ENCODE assay signal across 28 cellular contexts in genomic region chr10:75495434-75496190, GRCh38.
"Had no signal": no experiment of that assay in that cellular context is flagged by ENCODE, and none has a peak within 500 bp of the region (broad histone marks: within the 10 kb centered on the region; RNA-seq: fewer than 3 reads in every experiment).

No MANE protein-coding gene starts in this region.

- H3K9me3 Mint-ChIP-seq: immature natural killer cell; stimulated activated naive CD8-positive, alpha-beta T cell treated with anti-CD3 and anti-CD28 coated beads, Interleukin-15, amount 100 ng/mL, for 72 hours had no signal

- H3K4me3 ChIP-seq: left ventricle myocardium inferior, lung, sigmoid colon, smooth muscle cell, tibial nerve, uterus had no signal

- H3K4me1 Mint-ChIP-seq: immature natural killer cell; naive thymus-derived CD8-positive, alpha-beta T cell; stimulated activated memory B cell treated with anti-CD40 and anti-IgM and Interleukin-4, amounts not matched to agents 10 μg/mL and 1 μg/mL and 100 μg/mL, for 72 hours; stimulated activated naive CD8-positive, alpha-beta T cell treated with anti-CD3 and anti-CD28 coated beads, Interleukin-15, amount 100 ng/mL, for 72 hours had no signal

- DNase-seq: hypothalamus; immature natural killer cell; kidney; left colon; left ventricle myocardium inferior; naive thymus-derived CD8-positive, alpha-beta T cell; occipital lobe; retina; right cardiac atrium; sigmoid colon; stimulated activated CD4-positive, alpha-beta T cell treated with anti-CD3 and anti-CD28 coated beads, Interleukin-1b, Interleukin-23, amount 100 ng/mL, for 48 hours; stimulated activated CD4-positive, alpha-beta T cell treated with anti-CD3 and anti-CD28 coated beads, Interleukin-2, amount 100 ng/mL, for 48 hours; stimulated activated CD4-positive, alpha-beta T cell treated with anti-CD3 and anti-CD28 coated beads, Interleukin-4, amount 100 ng/mL, for 4 hours; stimulated activated CD8-positive, alpha-beta memory T cell treated with anti-CD3 and anti-CD28 coated beads, Interleukin-4, amount 100 ng/mL, for 48 hours; stimulated activated naive CD4-positive, alpha-beta T cell treated with Interleukin-2 at 50 U/mL for 16 hours; stimulated activated naive CD8-positive, alpha-beta T cell treated with anti-CD3 and anti-CD28 coated beads, Interleukin-15, amount 100 ng/mL, for 72 hours; substantia nigra; uterus had no signal

- ATAC-seq: left colon; naive thymus-derived CD8-positive, alpha-beta T cell; right cardiac atrium; stimulated activated memory B cell treated with anti-CD40 and anti-IgM and Interleukin-4, amounts not matched to agents 10 μg/mL and 1 μg/mL and 100 μg/mL, for 72 hours; stimulated activated naive CD8-positive, alpha-beta T cell treated with anti-CD3 and anti-CD28 coated beads, Interleukin-15, amount 100 ng/mL, for 72 hours had no signal

- H3K4me2 ChIP-seq: smooth muscle cell had no signal

- H3K9me3 ChIP-seq: left ventricle myocardium inferior, neutrophil, sigmoid colon, tibial nerve, uterus had no signal

- H3K27ac Mint-ChIP-seq: immature natural killer cell; naive thymus-derived CD8-positive, alpha-beta T cell; nephron; progenitor cell of endocrine pancreas; stimulated activated memory B cell treated with anti-CD40 and anti-IgM and Interleukin-4, amounts not matched to agents 10 μg/mL and 1 μg/mL and 100 μg/mL, for 72 hours; stimulated activated naive CD8-positive, alpha-beta T cell treated with anti-CD3 and anti-CD28 coated beads, Interleukin-15, amount 100 ng/mL, for 72 hours; type B pancreatic cell had no signal

- H3K27ac ChIP-seq: left ventricle myocardium inferior, neutrophil, parathyroid adenoma, sigmoid colon, tibial nerve, uterus had no signal

- H3K27me3 ChIP-seq: neutrophil, sigmoid colon, tibial nerve, uterus had no signal

- H3K4me3 Mint-ChIP-seq: immature natural killer cell; naive thymus-derived CD8-positive, alpha-beta T cell; nephron; neural crest cell; stimulated activated memory B cell treated with anti-CD40 and anti-IgM and Interleukin-4, amounts not matched to agents 10 μg/mL and 1 μg/mL and 100 μg/mL, for 72 hours; stimulated activated naive CD8-positive, alpha-beta T cell treated with anti-CD3 and anti-CD28 coated beads, Interleukin-15, amount 100 ng/mL, for 72 hours; type B pancreatic cell had no signal

- H3K36me3 ChIP-seq: left ventricle myocardium inferior, neutrophil, sigmoid colon, tibial nerve, uterus had no signal

- H3K36me3 Mint-ChIP-seq: immature natural killer cell; naive thymus-derived CD8-positive, alpha-beta T cell; stimulated activated memory B cell treated with anti-CD40 and anti-IgM and Interleukin-4, amounts not matched to agents 10 μg/mL and 1 μg/mL and 100 μg/mL, for 72 hours had no signal

- H3K9ac ChIP-seq: parathyroid adenoma had no signal

- FAIRE-seq: kidney had no signal

- H3K4me1 ChIP-seq: parathyroid adenoma, uterus had no signal

- H2AFZ ChIP-seq: parathyroid adenoma had no signal
